Comparison of ENCODE assay signal across 1 cellular context in genomic region chr1:19311931-19312781, GRCh38.
TF ChIP-seq lines count a peak whose summit lies in the region.

AKR7A2 (minus strand) TSS chr1:19312144; CDS start chr1:19312124, 20 bp downstream.
SLC66A1 (plus strand) TSS chr1:19312326; CDS start chr1:19317678, 5,352 bp downstream.

TF ChIP-seq in HepG2, 621 proteins besides CTCF, POLR2A, EP300 and RAD21 (continued from another document):
- TF ChIP-seq ZNF362 (CRISPR knock-in tag; IDR thresholded peaks at IDR 0.05; ENCODE audit: borderline replicate concordance) (0 out of 2 replicates have a peak, but pooled peaks have one; percentile 29), ZNF609 (CRISPR knock-in tag; IDR thresholded peaks at IDR 0.05; ENCODE audit: borderline replicate concordance) (no peak; the same call in 1 of the 2 replicates), GZF1 (CRISPR knock-in tag; IDR thresholded peaks at IDR 0.05) (0 out of 2 replicates have a peak, but pooled peaks have one; percentile 72), TSC22D2 (CRISPR knock-in tag; IDR thresholded peaks at IDR 0.05; ENCODE audit: borderline replicate concordance) (no peak), PLSCR1 (CRISPR knock-in tag; IDR thresholded peaks at IDR 0.05; ENCODE audit: borderline replicate concordance) (no peak), MATR3 (CRISPR knock-in tag; IDR thresholded peaks at IDR 0.05) (no peak), CBX5 (CRISPR knock-in tag; IDR thresholded peaks at IDR 0.05; ENCODE audit: borderline replicate concordance) (no peak), FOXP1 (IDR thresholded peaks at IDR 0.05) (no peak), FOXP1 (CRISPR knock-in tag; IDR thresholded peaks at IDR 0.05) (no peak), SNAPC4 (CRISPR knock-in tag; IDR thresholded peaks at IDR 0.05) (no peak), SAFB2 (CRISPR knock-in tag; IDR thresholded peaks at IDR 0.05; ENCODE audit: borderline replicate concordance, low read depth) (no peak), ZNF121 (CRISPR knock-in tag; IDR thresholded peaks at IDR 0.05) (no peak), RNF219 (CRISPR knock-in tag; IDR thresholded peaks at IDR 0.05) (no peak), ZMAT3 (CRISPR knock-in tag; conservative IDR thresholded peaks at IDR 0.05) (peak; percentile 52; the same call in 1 of the 2 replicates), MXI1 (IDR thresholded peaks at IDR 0.05; ENCODE audit: borderline replicate concordance, low read depth, low read length) (peak; percentile 86; the same call in 1 of the 3 replicates), ZNF572 (CRISPR knock-in tag; IDR thresholded peaks at IDR 0.05) (no peak), ZFP1 (CRISPR knock-in tag; IDR thresholded peaks at IDR 0.05) (no peak), ZGPAT (CRISPR knock-in tag; IDR thresholded peaks at IDR 0.05) (peak; percentile 78), SETDB1 (CRISPR knock-in tag; IDR thresholded peaks at IDR 0.05; ENCODE audit: borderline replicate concordance) (no peak), ZNF547 (CRISPR knock-in tag; IDR thresholded peaks at IDR 0.05) (peak; percentile 65; the same call in 1 of the 2 replicates), ZNF512B (CRISPR knock-in tag; IDR thresholded peaks at IDR 0.05; ENCODE audit: borderline replicate concordance) (no peak), SALL1 (CRISPR knock-in tag; IDR thresholded peaks at IDR 0.05) (peak; percentile 34), DNMT1 (CRISPR knock-in tag; IDR thresholded peaks at IDR 0.05) (no peak), KDM2A (CRISPR knock-in tag; IDR thresholded peaks at IDR 0.05; ENCODE audit: borderline replicate concordance, low read depth) (peak; percentile 49; the same call in 1 of the 2 replicates), ZKSCAN1 (IDR thresholded peaks at IDR 0.05; ENCODE audit: low read length) (no peak), REL (CRISPR knock-in tag; conservative IDR thresholded peaks at IDR 0.05) (no peak; the same call in 1 of the 2 replicates), RARA (CRISPR knock-in tag; IDR thresholded peaks at IDR 0.05) (no peak; the same call in 1 of the 2 replicates), ZBTB38 (CRISPR knock-in tag; IDR thresholded peaks at IDR 0.05) (peak; percentile 37; the same call in 1 of the 2 replicates), ZNF12 (CRISPR knock-in tag; IDR thresholded peaks at IDR 0.05) (no peak), E2F5 (CRISPR knock-in tag; conservative IDR thresholded peaks at IDR 0.05) (peak; percentile 61), ZNF136 (CRISPR knock-in tag; IDR thresholded peaks at IDR 0.05; ENCODE audit: low read depth) (peak; percentile 79; the same call in 1 of the 2 replicates), HNRNPLL (IDR thresholded peaks at IDR 0.05; ENCODE audit: low read depth, low read length, poor library complexity, severe bottlenecking) (peak; percentile 79), ZNF598 (CRISPR knock-in tag; IDR thresholded peaks at IDR 0.05; ENCODE audit: borderline replicate concordance) (0 out of 2 replicates have a peak, but pooled peaks have one; percentile 60), CHCHD3 (CRISPR knock-in tag; IDR thresholded peaks at IDR 0.05) (peak; percentile 96), ZNF510 (CRISPR knock-in tag; IDR thresholded peaks at IDR 0.05; ENCODE audit: low read depth) (no peak), DR1 (CRISPR knock-in tag; IDR thresholded peaks at IDR 0.05) (no peak; the same call in none of the 2 replicates), HIVEP1 (CRISPR knock-in tag; IDR thresholded peaks at IDR 0.05) (no peak), SSRP1 (CRISPR knock-in tag; IDR thresholded peaks at IDR 0.05) (no peak), ZNF614 (CRISPR knock-in tag; IDR thresholded peaks at IDR 0.05; ENCODE audit: borderline replicate concordance) (no peak), ZNF468 (CRISPR knock-in tag; IDR thresholded peaks at IDR 0.05) (0 out of 2 replicates have a peak, but pooled peaks have one; percentile 29), STAG1 (CRISPR knock-in tag; IDR thresholded peaks at IDR 0.05) (no peak), NFYB (CRISPR knock-in tag; IDR thresholded peaks at IDR 0.05) (no peak)
